In the genomic region with DNA sequence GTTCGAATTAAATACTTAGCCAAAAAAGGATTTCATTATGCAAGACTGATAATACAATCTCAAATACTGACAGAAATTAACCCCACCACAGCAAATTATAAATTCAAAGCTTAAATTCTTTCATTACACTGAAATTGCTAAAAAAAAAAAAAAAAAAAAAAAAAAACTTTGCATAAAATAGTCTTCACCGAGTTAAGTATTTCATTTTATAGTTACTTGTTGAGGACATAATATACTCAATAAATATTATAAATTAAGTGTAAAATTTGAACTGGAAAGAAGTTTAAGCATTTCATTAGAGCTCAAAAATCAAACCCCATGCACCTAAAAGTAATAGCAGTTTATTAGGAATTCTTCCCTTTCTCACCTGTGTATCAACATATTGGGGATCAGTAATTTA, we compare ENCODE assay signal across 15 cellular contexts. TPM values are rescaled to one million over a fixed set of nuclear protein-coding genes. Genes with fewer than 3 reads are reported as not detected.
A peak's percentile ranks its signal among the peaks of the same experiment; 100 is the strongest.
DNase-seq lines count a peak whose midpoint lies in the region; ATAC-seq, FAIRE-seq and TF ChIP-seq lines count a peak whose summit lies in the region.
"Had no signal": no experiment of that assay in that cellular context is flagged by ENCODE, and none has a peak within 500 bp of the region (broad histone marks: within the 10 kb centered on the region; RNA-seq: fewer than 3 reads in every experiment).

No MANE protein-coding gene starts in this region.

- H3K4me2 ChIP-seq in HepG2 (ENCODE audit: low read depth, low read length) (peak overlapping the region; percentile 77; the same call in 1 of the 2 replicates), OCI-LY1 (ENCODE audit: low read length) (peak overlapping the region; percentile 93)

- no peaks in the 10 kb centered on the region for H3K9me3 ChIP-seq in HepG2 (ENCODE audit: low read length)
- H3K9me3 ChIP-seq in right lobe of liver = no peaks in the 10 kb centered on the region
- no peaks in the 10 kb centered on the region for H3K9me3 ChIP-seq in OCI-LY1 (ENCODE audit: low read length)
- H3K9me3 ChIP-seq: MG63, right atrium auricular region had no signal

- H3K9me2 ChIP-seq in OCI-LY1 (ENCODE audit: low read depth, low read length) = no peaks in the 10 kb centered on the region

- no peak for DNase-seq in HepG2 (ENCODE audit: low spot score)
- no peak for DNase-seq in right lobe of liver
- DNase-seq in central memory CD8-positive, alpha-beta T cell (ENCODE audit: low spot score in 2 of 2) = no peak
- no peak for DNase-seq in type B pancreatic cell (ENCODE audit: extremely low spot score, unreplicated experiment)
- no peak for DNase-seq in HT-29 (ENCODE audit: low spot score)
- DNase-seq in stimulated activated CD4-positive, alpha-beta T cell treated with anti-CD3 and anti-CD28 coated beads, Interleukin-4, amount 100 ng/mL, for 1 hour = no peak
- DNase-seq in activated CD4-positive, CD25-positive, alpha-beta regulatory T cell treated with anti-CD3 and anti-CD28 coated beads, Interleukin-2, amount 50 U/mL, for 72 hours = no peak
- DNase-seq: DMS 273 treated with DMSO at 0.1 percent for 48 hours, foreskin keratinocyte, left ventricle myocardium superior, MG63, NCI-H187 treated with DMSO at 0.1 percent for 48 hours had no signal

- peak overlapping the region; percentile 97 for H3K4me3 Mint-ChIP-seq in central memory CD8-positive, alpha-beta T cell
- H3K4me3 Mint-ChIP-seq in type B pancreatic cell = peak overlapping the region; percentile 98

- CTCF ChIA-PET in HepG2 (lab: Yijun Ruan, JAX; ENCODE audit: low intra/inter-chr PET ratio, low total read pairs) = no interaction called here

- no peaks in the 10 kb centered on the region for H3K27me3 Mint-ChIP-seq in central memory CD8-positive, alpha-beta T cell
- H3K27me3 Mint-ChIP-seq in type B pancreatic cell = no peaks in the 10 kb centered on the region

- H3K79me2 ChIP-seq in HepG2 (ENCODE audit: insufficient read depth, low read length) (peaks cover 30% of the 10 kb centered on the region), OCI-LY1 (ENCODE audit: insufficient read depth, low read length) (peaks cover 19% of the 10 kb centered on the region)

- no peak overlapping the region for H3K27ac ChIP-seq in HepG2 (ENCODE audit: extremely low read length, insufficient read depth, low read length)
- H3K27ac ChIP-seq in right lobe of liver = no peak overlapping the region
- H3K27ac ChIP-seq in OCI-LY1 (ENCODE audit: low read depth, low read length, poor library complexity, severe bottlenecking) = peak overlapping the region; percentile 76
- H3K27ac ChIP-seq: foreskin keratinocyte had no signal

- no peak overlapping the region for H3K27ac Mint-ChIP-seq in central memory CD8-positive, alpha-beta T cell (ENCODE audit: low read depth)
- H3K27ac Mint-ChIP-seq in type B pancreatic cell = peak overlapping the region; percentile 95

- H3K36me3 Mint-ChIP-seq in central memory CD8-positive, alpha-beta T cell (ENCODE audit: insufficient read depth) = peaks cover 24% of the 10 kb centered on the region
- peaks cover 9% of the 10 kb centered on the region for H3K36me3 Mint-ChIP-seq in type B pancreatic cell

- H4K20me1 ChIP-seq in HepG2 (ENCODE audit: insufficient read depth, low read length) (peaks cover 6% of the 10 kb centered on the region), OCI-LY1 (ENCODE audit: insufficient read depth, low read length) (no peaks in the 10 kb centered on the region)

- intact Hi-C loops in HepG2 (cut with micrococcal nuclease; ENCODE audit: unreplicated experiment) (no loop called here), right lobe of liver (cut with DNase I) (no loop called here)

- POLR2A ChIA-PET in HepG2 (lab: Yijun Ruan, JAX) = no interaction called here

- H3K4me1 ChIP-seq in HepG2 (ENCODE audit: insufficient read depth, low read length) = peaks cover 28% of the 10 kb centered on the region
- peaks cover 0 to 15% (median 2%) of the 10 kb centered on the region in 4 donors for H3K4me1 ChIP-seq in right lobe of liver
- peaks cover 71% of the 10 kb centered on the region for H3K4me1 ChIP-seq in OCI-LY1 (ENCODE audit: insufficient read depth, low read length, severe bottlenecking)

- H3K27me3 ChIP-seq in HepG2 (ENCODE audit: control insufficient read depth in 1 of 2, insufficient read depth in 2 of 2, low read length in 2 of 2) (no peaks in the 10 kb centered on the region; a peak in 1 of 5 replicates), right lobe of liver (no peaks in the 10 kb centered on the region), OCI-LY1 (ENCODE audit: insufficient read depth, low read length) (no peaks in the 10 kb centered on the region)
- H3K27me3 ChIP-seq: foreskin keratinocyte, MG63, right atrium auricular region had no signal

- H3K4me1 Mint-ChIP-seq in central memory CD8-positive, alpha-beta T cell = peaks cover 35% of the 10 kb centered on the region
- peaks cover 46% of the 10 kb centered on the region for H3K4me1 Mint-ChIP-seq in type B pancreatic cell (ENCODE audit: unreplicated experiment)

- H2AFZ ChIP-seq in HepG2 (ENCODE audit: low read length) = no peak overlapping the region
- H2AFZ ChIP-seq in OCI-LY1 (ENCODE audit: low read length) = no peak overlapping the region

- TF ChIP-seq CTCF in HepG2 (CRISPR knock-in tag; IDR thresholded peaks at IDR 0.05) = no peak
- TF ChIP-seq CTCF in right lobe of liver (IDR thresholded peaks at IDR 0.05) = no peak
- no peak for TF ChIP-seq CTCF in OCI-LY1 (IDR thresholded peaks at IDR 0.05; ENCODE audit: low read length)
- no peak for TF ChIP-seq CTCF in type B pancreatic cell (conservative IDR thresholded peaks at IDR 0.05)

- peaks cover 0 to 8% of the 10 kb centered on the region in 2 experiments; a peak in 2 of 5 replicates for H3K36me3 ChIP-seq in HepG2 (replicated peaks in 1 of 2; ENCODE audit: control insufficient read depth in 1 of 2, insufficient read depth in 2 of 2, low read length in 2 of 2)
- no peaks in the 10 kb centered on the region for H3K36me3 ChIP-seq in right lobe of liver
- H3K36me3 ChIP-seq in OCI-LY1 (ENCODE audit: insufficient read depth, low read length) = peaks cover 4% of the 10 kb centered on the region
- H3K36me3 ChIP-seq: right atrium auricular region had no signal

- H3F3A ChIP-seq in OCI-LY1 (ENCODE audit: insufficient read depth, low read length) = peaks cover 6% of the 10 kb centered on the region; the same call in 1 of the 2 replicates

- H3K4me3 ChIP-seq in HepG2 (replicated peaks in 1 of 3; ENCODE audit: insufficient read depth in 1 of 3, low read depth in 2 of 3, low read length in 3 of 3) (peak overlapping the region in 1 of 3 experiments; percentile 91; a peak in 1 of 6 replicates), right lobe of liver (no peak overlapping the region), OCI-LY1 (ENCODE audit: low read depth, low read length, poor library complexity, severe bottlenecking) (peak overlapping the region; percentile 87)
- H3K4me3 ChIP-seq: right atrium auricular region had no signal

- 98% methylated on average over 2 of the region's 2 CpGs for WGBS in HepG2 (ENCODE audit: low lambda C conversion rate)
- WGBS in right lobe of liver (ENCODE audit: insufficient coverage, low coverage, low lambda C conversion rate, missing lambda C conversion rate) = 61% methylated on average over 2 of the region's 2 CpGs

- no peak for TF ChIP-seq POLR2A in HepG2 (IDR thresholded peaks at IDR 0.05; ENCODE audit: insufficient read depth in 1 of 2, low read depth in 2 of 2, low read length in 2 of 2)
- TF ChIP-seq POLR2A in right lobe of liver (IDR thresholded peaks at IDR 0.05) = no peak

- BruUV-seq in HepG2 (replicated peaks; lab: Mats Ljungman, UMichigan) = no TSS peak

- FAIRE-seq in HepG2 (lab: Jason Lieb, UNC) = no peak

- no peak for TF ChIP-seq RAD21 in HepG2 (CRISPR knock-in tag; IDR thresholded peaks at IDR 0.05)

- in situ Hi-C loops in HepG2 (cut with HindIII; ENCODE audit: extremely low pct_ligation_motif_present, low pct_unique_long_range_greater_than_20kb) = no loop called here

- H3K9ac ChIP-seq in HepG2 (ENCODE audit: insufficient read depth, low read depth, low read length) = no peak overlapping the region
- H3K9ac ChIP-seq in OCI-LY1 (ENCODE audit: low read length) = peak overlapping the region; percentile 86; the same call in 1 of the 2 replicates

- TF ChIP-seq EP300 in HepG2 (IDR thresholded peaks at IDR 0.05; ENCODE audit: low read depth in 2 of 2, low read length in 2 of 2) = no peak
- TF ChIP-seq EP300 in HepG2 (CRISPR knock-in tag; IDR thresholded peaks at IDR 0.05; ENCODE audit: borderline replicate concordance) = no peak

- ATAC-seq in HepG2 = no peak
- ATAC-seq in right lobe of liver = no peak
- no peak for ATAC-seq in central memory CD8-positive, alpha-beta T cell (replicated peaks; ENCODE audit: extremely low read depth, poor library complexity, severe bottlenecking)
- ATAC-seq: activated CD4-positive, CD25-positive, alpha-beta regulatory T cell treated with anti-CD3 and anti-CD28 coated beads, Interleukin-2, amount 50 U/mL, for 24 hours; foreskin keratinocyte; left ventricle myocardium superior had no signal

- no peaks in the 10 kb centered on the region for H3K9me3 Mint-ChIP-seq in central memory CD8-positive, alpha-beta T cell
- H3K9me3 Mint-ChIP-seq in type B pancreatic cell = no peaks in the 10 kb centered on the region

RNA-seq across cellular contexts. Expression of gene PSMG1, which starts 1.9 kb away (rescaled TPM):
- total RNA-seq in HepG2 (2016; rRNA removed; fragmentation: Illumina TruSeq; extraction: Trizol) = 173 and 184 TPM in 2 replicates
- total RNA-seq in HepG2 (2016; cell fraction: cytosol; rRNA removed; fragmentation: Illumina TruSeq; extraction: Trizol; ENCODE audit: low read depth) = 63.4 and 63.6 TPM in 2 replicates
- 173 and 194 TPM in 2 replicates for total RNA-seq in HepG2 (2016; cell fraction: insoluble cytoplasmic fraction; rRNA removed; fragmentation: Illumina TruSeq; extraction: Trizol)
- 86.8 and 90.7 TPM in 2 replicates for total RNA-seq in HepG2 (2016; cell fraction: membrane; rRNA removed; fragmentation: Illumina TruSeq; extraction: Trizol)
- 72.7 and 90.4 TPM in 2 replicates for total RNA-seq in HepG2 (2016; cell fraction: nucleus; rRNA removed; fragmentation: Illumina TruSeq; extraction: Trizol)
- 48.0 and 63.6 TPM in 2 replicates for polyA plus RNA-seq in HepG2 (2011; rRNA removed)
- 34.3 and 49.4 TPM in 2 replicates for polyA plus RNA-seq in HepG2 (2011; cell fraction: cytosol; rRNA removed)
- 15.8 and 21.3 TPM in 2 replicates for polyA plus RNA-seq in HepG2 (2011; cell fraction: nucleus; rRNA removed)
- 53.0 and 76.8 TPM in 2 replicates for polyA plus RNA-seq in HepG2 (2012)
- 55.8 and 70.6 TPM in 2 replicates for polyA plus RNA-seq in HepG2 (2016; cell fraction: cytosol; fragmentation: Illumina TruSeq; extraction: Trizol; ENCODE audit: low read depth)
- polyA plus RNA-seq in HepG2 (2016; cell fraction: insoluble cytoplasmic fraction; fragmentation: Illumina TruSeq; extraction: Trizol; ENCODE audit: low read depth) = 206 and 228 TPM in 2 replicates
- polyA plus RNA-seq in HepG2 (2016; cell fraction: membrane; fragmentation: Illumina TruSeq; extraction: Trizol; ENCODE audit: low read depth) = 73.9 and 74.0 TPM in 2 replicates
- 139 and 145 TPM in 2 replicates for polyA plus RNA-seq in HepG2 (2016; cell fraction: nucleus; fragmentation: Illumina TruSeq; extraction: Trizol; ENCODE audit: insufficient read depth, low read depth)
- polyA minus RNA-seq in HepG2 (2011; rRNA and poly(A)+ RNA removed; ENCODE audit: low replicate concordance) = 9.2 and 15.6 TPM in 2 replicates
- polyA minus RNA-seq in HepG2 (2011; cell fraction: cytosol; rRNA and poly(A)+ RNA removed) = 19.7 and 23.0 TPM in 2 replicates
- 33.6 and 41.3 TPM in 2 replicates for polyA minus RNA-seq in HepG2 (2011; cell fraction: nucleus; rRNA and poly(A)+ RNA removed)
- total RNA-seq in right lobe of liver = 10 to 100 TPM; 17.1 to 32.4 (median 26.0) TPM
- total RNA-seq in type B pancreatic cell (ENCODE audit: low replicate concordance) = 43.3 and 60.6 TPM in 2 replicates
- 48.8 and 50.9 TPM in 2 replicates for total RNA-seq in HT-29 (2014; rRNA removed; shearing (Covaris generic))
